Comparison of ENCODE assay signal across 27 cellular contexts in the genomic region with DNA sequence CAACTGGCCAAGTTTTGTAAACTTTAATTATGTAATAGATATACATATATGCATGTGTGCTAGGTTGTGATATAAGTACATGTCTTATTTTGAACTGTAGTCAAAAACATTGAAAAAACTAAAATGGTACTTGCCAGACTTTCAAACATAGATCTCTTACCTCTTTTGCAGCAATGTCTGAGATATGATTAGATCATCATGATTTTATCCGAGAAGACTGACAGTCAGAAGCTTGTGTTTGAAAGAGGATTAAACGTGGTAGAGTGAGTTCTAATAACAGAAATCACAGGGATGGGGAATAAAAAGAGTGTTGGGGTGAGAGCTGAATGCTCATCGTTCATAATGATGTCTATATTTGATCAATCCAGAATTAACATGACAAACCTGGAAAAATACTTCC. TPM values are rescaled to one million over a fixed set of nuclear protein-coding genes. Genes with fewer than 3 reads are reported as not detected.
"Had no signal": no experiment of that assay in that cellular context is flagged by ENCODE, and none has a peak within 500 bp of the region (broad histone marks: within the 10 kb centered on the region; RNA-seq: fewer than 3 reads in every experiment).

No MANE protein-coding gene starts in this region.

- ATAC-seq: effector memory CD8-positive, alpha-beta T cell; esophagus mucosa; gastrocnemius medialis; heart right ventricle; left colon; left lobe of liver; left ventricle myocardium superior; lower lobe of right lung; mucosa of descending colon had no signal

- H3K27ac Mint-ChIP-seq: effector memory CD8-positive, alpha-beta T cell; endodermal cell; mesothelial cell of epicardium had no signal

- H3K27ac ChIP-seq: coronary artery, epithelial cell of prostate, esophagus squamous epithelium, gastrocnemius medialis, heart right ventricle, lower lobe of right lung had no signal

- H3K36me3 Mint-ChIP-seq: mesothelial cell of epicardium had no signal

- H3K4me3 Mint-ChIP-seq: effector memory CD8-positive, alpha-beta T cell; endodermal cell; mesothelial cell of epicardium had no signal

- H3K9me3 ChIP-seq: gastrocnemius medialis, lower lobe of right lung, mucosa of descending colon had no signal

- H3K4me1 ChIP-seq: esophagus squamous epithelium, gastrocnemius medialis, heart right ventricle, lower lobe of right lung had no signal

- DNase-seq: dermis blood vessel endothelial cell; effector CD8-positive, alpha-beta T cell; effector memory CD8-positive, alpha-beta T cell; endodermal cell; erythroblast; esophagus squamous epithelium; foreskin fibroblast; foreskin melanocyte; gastrocnemius medialis; glutamatergic neuron; heart right ventricle; hippocampal formation; left colon; left ventricle myocardium superior; lower lobe of right lung; mesenchymal stem cell; mucosa of descending colon had no signal

- H3K36me3 ChIP-seq: esophagus squamous epithelium, gastrocnemius medialis, heart right ventricle, lower lobe of right lung had no signal

- H3K4me3 ChIP-seq: coronary artery, esophagus squamous epithelium, gastrocnemius medialis, heart right ventricle, lower lobe of right lung, mucosa of descending colon had no signal

- H3K4me1 Mint-ChIP-seq: mesothelial cell of epicardium had no signal

- H3K9me3 Mint-ChIP-seq: effector memory CD8-positive, alpha-beta T cell had no signal

- H3K27me3 ChIP-seq: gastrocnemius medialis had no signal

RNA-seq across cellular contexts. Expression of a gene that starts 18.2 kb away (rescaled TPM):
- total RNA-seq: chondrocyte, dermis blood vessel endothelial cell, gastrocnemius medialis, glomerular endothelial cell, heart right ventricle, left colon, left lobe of liver, left ventricle myocardium superior, lower lobe of right lung, lung microvascular endothelial cell, mesenteric fat pad, mesothelial cell of epicardium, mucosa of descending colon, myocyte had no signal
- polyA plus RNA-seq: heart right ventricle had no signal
